15 cellular contexts compared by ENCODE assay signal in genomic region chr19:19434483-19435045, GRCh38. TPM values are rescaled to one million over a fixed set of nuclear protein-coding genes. Genes with fewer than 3 reads are reported as not detected.
A peak's percentile ranks its signal among the peaks of the same experiment; 100 is the strongest.
DNase-seq lines count a peak whose midpoint lies in the region; ATAC-seq, FAIRE-seq and TF ChIP-seq lines count a peak whose summit lies in the region.
"Had no signal": no experiment of that assay in that cellular context is flagged by ENCODE, and none has a peak within 500 bp of the region (broad histone marks: within the 10 kb centered on the region; RNA-seq: fewer than 3 reads in every experiment).

No MANE protein-coding gene starts in this region.

- FAIRE-seq in astrocyte (lab: Jason Lieb, UNC): no peak

- H3K9ac ChIP-seq in astrocyte (ENCODE audit: low read length): no peak overlapping the region

- H3K4me3 Mint-ChIP-seq in CD4-positive, alpha-beta T cell: no peak overlapping the region
- peak overlapping the region; percentile 43 for H3K4me3 Mint-ChIP-seq in astrocyte (ENCODE audit: unreplicated experiment)

- CTCF ChIA-PET in CD4-positive, alpha-beta T cell (lab: Charles Lee): interaction anchor here (1.0 kb wide), 1 partner anchor 56 kb away, joined by 5 read pairs; no protein-coding TSS in a partner anchor

- POLR2A ChIA-PET in CD4-positive, alpha-beta T cell (lab: Charles Lee): interaction anchor here (1.1 kb wide), 1 partner anchor 9 kb away, joined by 3 read pairs; no protein-coding TSS in a partner anchor

- peaks cover 100% of the 10 kb centered on the region for H3K79me2 ChIP-seq in astrocyte (ENCODE audit: insufficient read depth, low read length)

- no peak for TF ChIP-seq POLR2A in sigmoid colon (IDR thresholded peaks at IDR 0.05)

- no peaks in the 10 kb centered on the region for H3K27me3 ChIP-seq in CD4-positive, alpha-beta T cell (ENCODE audit: control insufficient read depth, insufficient read depth, low read length)
- H3K27me3 ChIP-seq in astrocyte (ENCODE audit: insufficient read depth, low read length): no peaks in the 10 kb centered on the region
- no peaks in the 10 kb centered on the region for H3K27me3 ChIP-seq in sigmoid colon

- H3K4me1 ChIP-seq in astrocyte (ENCODE audit: insufficient read depth, low read length): no peaks in the 10 kb centered on the region
- H3K4me1 ChIP-seq in sigmoid colon: peaks cover 0 to 29% (median 17%) of the 10 kb centered on the region in 4 donors

- H4K20me1 ChIP-seq in astrocyte (ENCODE audit: insufficient read depth, low read length): peaks cover 99% of the 10 kb centered on the region

- DNase-seq in CD4-positive, alpha-beta T cell: no peak
- peak; percentile 26 for DNase-seq in astrocyte (ENCODE audit: low read depth)
- peak; percentile 39 for DNase-seq in hepatic stellate cell (ENCODE audit: low spot score)
- DNase-seq in sigmoid colon: peak; percentile 82
- DNase-seq in midbrain (lab: John Stamatoyannopoulos, UW): no peak
- DNase-seq in NCI-H226: no peak
- DNase-seq: effector CD8-positive, alpha-beta T cell; GDM1; NCI-H2171 treated with DMSO at 0.1 percent for 48 hours; PC-9; stimulated activated CD4-positive, alpha-beta T cell treated with anti-CD3 and anti-CD28 coated beads, Interleukin-12 subunit alpha, Interleukin-12 subunit beta, amount 100 ng/mL, for 4 hours had no signal

- intact Hi-C loops in CD4-positive, alpha-beta T cell (cut with DNase I, micrococcal nuclease): no loop called here
- intact Hi-C loops in sigmoid colon (cut with DNase I): no loop called here

- H3K36me3 Mint-ChIP-seq in CD4-positive, alpha-beta T cell (ENCODE audit: low read depth): peaks cover 35% of the 10 kb centered on the region
- peaks cover 2% of the 10 kb centered on the region for H3K36me3 Mint-ChIP-seq in astrocyte (ENCODE audit: low read depth, unreplicated experiment)

- H3K27ac ChIP-seq in CD4-positive, alpha-beta T cell (ENCODE audit: low read depth, low read length): no peak overlapping the region
- H3K27ac ChIP-seq in astrocyte (ENCODE audit: low read depth, low read length) (no peak overlapping the region), sigmoid colon (peak overlapping the region in 1 of 4 donors; percentile 25)
- H3K27ac ChIP-seq: C4-2B, HL-60, PC-9 had no signal

- H3K36me3 ChIP-seq in astrocyte (ENCODE audit: insufficient read depth, low read length): no peaks in the 10 kb centered on the region
- no peaks in the 10 kb centered on the region for H3K36me3 ChIP-seq in sigmoid colon

- TF ChIP-seq EP300 in sigmoid colon (IDR thresholded peaks at IDR 0.05): no peak

- no peaks in the 10 kb centered on the region for H3K9me3 Mint-ChIP-seq in CD4-positive, alpha-beta T cell
- H3K9me3 Mint-ChIP-seq in astrocyte (ENCODE audit: unreplicated experiment): no peaks in the 10 kb centered on the region

- ATAC-seq in CD4-positive, alpha-beta T cell (ENCODE audit: poor library complexity): no peak
- no peak for ATAC-seq in GM18502 (IDR thresholded peaks at IDR 0.05; ENCODE audit: poor library complexity, unreplicated experiment)
- no peak for ATAC-seq in GM21619 (IDR thresholded peaks at IDR 0.05; ENCODE audit: unreplicated experiment)

- H3K27ac Mint-ChIP-seq in CD4-positive, alpha-beta T cell: peak overlapping the region; percentile 68
- H3K27ac Mint-ChIP-seq in astrocyte (ENCODE audit: unreplicated experiment): no peak overlapping the region

- H3K4me3 ChIP-seq in astrocyte (ENCODE audit: insufficient read depth, low read depth, low read length): no peak overlapping the region
- no peak overlapping the region for H3K4me3 ChIP-seq in sigmoid colon
- H3K4me3 ChIP-seq: PC-9 had no signal

- H3K4me2 ChIP-seq in astrocyte (ENCODE audit: low read length): no peak overlapping the region
- H3K4me2 ChIP-seq: PC-9 had no signal

- H2AFZ ChIP-seq in astrocyte (ENCODE audit: low read depth, low read length): no peak overlapping the region
- H2AFZ ChIP-seq: PC-9 had no signal

- no peaks in the 10 kb centered on the region for H3K9me3 ChIP-seq in CD4-positive, alpha-beta T cell (ENCODE audit: control insufficient read depth, low read length)
- H3K9me3 ChIP-seq in astrocyte (ENCODE audit: insufficient read depth, low read depth, low read length) (no peaks in the 10 kb centered on the region), sigmoid colon (no peaks in the 10 kb centered on the region)

- no peaks in the 10 kb centered on the region for H3K27me3 Mint-ChIP-seq in CD4-positive, alpha-beta T cell
- H3K27me3 Mint-ChIP-seq in astrocyte (ENCODE audit: low read depth, unreplicated experiment): no peaks in the 10 kb centered on the region

- H3K4me1 Mint-ChIP-seq in CD4-positive, alpha-beta T cell (ENCODE audit: low read depth): peaks cover 75% of the 10 kb centered on the region
- H3K4me1 Mint-ChIP-seq in astrocyte (ENCODE audit: low read depth, unreplicated experiment): peaks cover 4% of the 10 kb centered on the region

- TF ChIP-seq CTCF in CD4-positive, alpha-beta T cell (IDR thresholded peaks at IDR 0.05): no peak
- no peak for TF ChIP-seq CTCF in astrocyte (IDR thresholded peaks at IDR 0.05; ENCODE audit: insufficient read depth, low read depth, low read length)
- no peak for TF ChIP-seq CTCF in sigmoid colon (IDR thresholded peaks at IDR 0.05)

- 82 to 86% methylated on average over 8 of the region's 8 CpGs for WGBS in sigmoid colon, 2 donors

RNA-seq across cellular contexts. Expression of gene GATAD2A, which starts 29.1 kb away (rescaled TPM):
- total RNA-seq in CD4-positive, alpha-beta T cell: 100 to 1,000 TPM; 104 to 107 TPM
- total RNA-seq in astrocyte (143 and 163 TPM in 2 replicates), sigmoid colon (100 to 1,000 TPM in 1 of 4 donors, 10 to 100 TPM in 3; 18.5 to 138 (median 25.5) TPM)
- polyA plus RNA-seq in sigmoid colon: 10 to 100 TPM; 23.4 to 50.5 (median 31.0) TPM

Comparison
In these comparisons a context has a peak if more than half of its experiments do, and no peak if none do; other contexts are left out.
1. DNase-seq: peak in astrocyte (single experiment), hepatic stellate cell (single experiment) and sigmoid colon (single experiment); none in CD4-positive, alpha-beta T cell (0 of 10), midbrain (single experiment) and NCI-H226 (single experiment).